Comparison of ENCODE assay signal across 36 cellular contexts in the genomic region with DNA sequence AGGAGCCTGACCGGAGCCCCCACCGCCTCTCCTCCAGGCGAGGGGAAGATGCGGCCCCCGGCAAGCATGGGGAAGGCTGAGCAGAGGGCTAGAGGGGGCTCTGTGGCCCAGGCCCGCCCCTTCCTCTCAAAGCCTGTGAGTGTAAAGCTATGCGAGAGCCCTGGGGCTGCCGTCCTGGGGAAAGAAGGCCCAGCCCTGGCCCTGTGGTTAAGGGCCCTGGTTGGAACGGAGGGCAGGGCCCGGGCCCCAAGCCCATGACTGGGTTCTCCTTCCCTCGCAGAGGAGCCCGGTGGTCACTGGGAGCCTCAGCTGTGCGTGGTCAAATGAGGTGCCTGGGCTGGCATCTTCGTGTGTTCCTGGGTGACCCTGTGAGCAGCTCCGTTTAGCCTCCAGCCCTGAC. TPM values are rescaled to one million over a fixed set of nuclear protein-coding genes. Genes with fewer than 3 reads are reported as not detected.
DNase-seq lines count a peak whose midpoint lies in the region; ATAC-seq and TF ChIP-seq lines count a peak whose summit lies in the region.
"Had no signal": no experiment of that assay in that cellular context is flagged by ENCODE, and none has a peak within 500 bp of the region (broad histone marks: within the 10 kb centered on the region; RNA-seq: fewer than 3 reads in every experiment).

No MANE protein-coding gene starts in this region.

- peaks cover 9% of the 10 kb centered on the region for H3K4me1 ChIP-seq in hepatocyte (ENCODE audit: insufficient read depth)
- no peaks in the 10 kb centered on the region for H3K4me1 ChIP-seq in left lung
- no peaks in the 10 kb centered on the region for H3K4me1 ChIP-seq in A673 (ENCODE audit: insufficient read depth, low read length, poor library complexity, severe bottlenecking)
- H3K4me1 ChIP-seq: A549, adrenal gland, body of pancreas, vagina had no signal

- BruUV-seq in A673 (replicated peaks; lab: Mats Ljungman, UMichigan), result no TSS peak

- no peaks in the 10 kb centered on the region for H3K9me3 Mint-ChIP-seq in stimulated activated naive CD8-positive, alpha-beta T cell treated with anti-CD3 and anti-CD28 coated beads, Interleukin-15, amount 100 ng/mL, for 72 hours
- H3K9me3 Mint-ChIP-seq: activated CD8-positive, alpha-beta T cell treated with anti-CD3 and anti-CD28 coated beads for 36 hours; activated naive CD4-positive, alpha-beta T cell treated with anti-CD3 and anti-CD28 coated beads, Interleukin-2, amount 10 ng/mL, durations not matched to agents 7 days and 5 days; central memory CD8-positive, alpha-beta T cell; stimulated activated naive CD8-positive, alpha-beta T cell treated with anti-CD3 and anti-CD28 coated beads, Interleukin-15, Interleukin-2, amounts not matched to agents 100 ng/mL and 50 ng/mL, for 24 hours had no signal

- H3K9me3 ChIP-seq in hepatocyte (ENCODE audit: low read depth), result no peaks in the 10 kb centered on the region
- H3K9me3 ChIP-seq in left lung, result no peaks in the 10 kb centered on the region
- H3K9me3 ChIP-seq in A673 (ENCODE audit: low read depth, low read length, poor library complexity, severe bottlenecking), result no peaks in the 10 kb centered on the region
- H3K9me3 ChIP-seq: A549, adrenal gland, body of pancreas, thyroid gland, vagina had no signal

- DNase-seq in NCI-H1105 treated with DMSO at 0.1 percent for 48 hours (lab: John Stamatoyannopoulos, UW) (peak; percentile 59), NCI-H1105 (lab: John Stamatoyannopoulos, UW) (no peak), hepatocyte (ENCODE audit: low spot score) (no peak), left lung (no peak), A673 (ENCODE audit: low spot score) (no peak), left lobe of liver (ENCODE audit: low spot score) (no peak)
- no peak for DNase-seq in stimulated activated naive CD8-positive, alpha-beta T cell treated with anti-CD3 and anti-CD28 coated beads, Interleukin-15, amount 100 ng/mL, for 72 hours
- DNase-seq in stimulated activated naive CD8-positive, alpha-beta T cell treated with anti-CD3 and anti-CD28 coated beads, Interleukin-15, Interleukin-2, amounts not matched to agents 100 U/mL and 50 U/mL, for 24 hours, result no peak
- DNase-seq: activated CD8-positive, alpha-beta memory T cell treated with anti-CD3 and anti-CD28 coated beads, Interleukin-2, amount 50 U/mL, for 48 hours; activated CD8-positive, alpha-beta T cell treated with anti-CD3 and anti-CD28 coated beads for 36 hours; activated naive CD4-positive, alpha-beta T cell treated with anti-CD3 and anti-CD28 coated beads, Interleukin-2, amount 10 ng/mL, durations not matched to agents 7 days and 5 days; adrenal gland; body of pancreas; Calu3; CD4-positive, CD25-positive, alpha-beta regulatory T cell; dermis blood vessel endothelial cell; foreskin fibroblast; IMR-90; NCI-H1048; NCI-H1930; NCI-H524 treated with DMSO at 0.1 percent for 48 hours; NK-92 treated with Interleukin-12 subunit alpha and Interleukin-12 subunit beta, amount 100 ng/mL, for 24 hours; Right ventricle myocardium superior; stimulated activated CD4-positive, alpha-beta T cell treated with anti-CD3 and anti-CD28 coated beads, Interleukin-2, amount 100 ng/mL, for 24 hours; thyroid gland had no signal

- no peak overlapping the region for H3K4me3 Mint-ChIP-seq in stimulated activated naive CD8-positive, alpha-beta T cell treated with anti-CD3 and anti-CD28 coated beads, Interleukin-15, amount 100 ng/mL, for 72 hours
- H3K4me3 Mint-ChIP-seq: activated CD8-positive, alpha-beta T cell treated with anti-CD3 and anti-CD28 coated beads for 36 hours; activated naive CD4-positive, alpha-beta T cell treated with anti-CD3 and anti-CD28 coated beads, Interleukin-2, amount 10 ng/mL, durations not matched to agents 7 days and 5 days; CD4-positive, CD25-positive, alpha-beta regulatory T cell; central memory CD8-positive, alpha-beta T cell; stimulated activated naive CD8-positive, alpha-beta T cell treated with anti-CD3 and anti-CD28 coated beads, Interleukin-15, Interleukin-2, amounts not matched to agents 100 ng/mL and 50 ng/mL, for 24 hours had no signal

- H3K36me3 ChIP-seq in hepatocyte (replicated peaks; ENCODE audit: insufficient read depth, low read depth) (no peaks in the 10 kb centered on the region), left lung (no peaks in the 10 kb centered on the region), A673 (ENCODE audit: insufficient read depth, low read length, poor library complexity, severe bottlenecking) (no peaks in the 10 kb centered on the region)
- H3K36me3 ChIP-seq: adrenal gland, thyroid gland, vagina had no signal

- peaks cover 15% of the 10 kb centered on the region for H3K27me3 ChIP-seq in hepatocyte
- peaks cover 0 to 29% of the 10 kb centered on the region in 2 donors for H3K27me3 ChIP-seq in left lung
- H3K27me3 ChIP-seq in A673 (replicated peaks; ENCODE audit: insufficient read depth, low read depth, low read length, poor library complexity), result no peaks in the 10 kb centered on the region
- H3K27me3 ChIP-seq: adrenal gland, body of pancreas, thyroid gland, vagina had no signal

- no peaks in the 10 kb centered on the region for H3K4me1 Mint-ChIP-seq in stimulated activated naive CD8-positive, alpha-beta T cell treated with anti-CD3 and anti-CD28 coated beads, Interleukin-15, amount 100 ng/mL, for 72 hours
- H3K4me1 Mint-ChIP-seq: activated naive CD4-positive, alpha-beta T cell treated with anti-CD3 and anti-CD28 coated beads, Interleukin-2, amount 10 ng/mL, durations not matched to agents 7 days and 5 days; CD4-positive, CD25-positive, alpha-beta regulatory T cell; central memory CD8-positive, alpha-beta T cell had no signal

- no peaks in the 10 kb centered on the region for H4K20me1 ChIP-seq in hepatocyte (ENCODE audit: insufficient read depth, poor library complexity, severe bottlenecking)

- H3K27ac Mint-ChIP-seq in stimulated activated naive CD8-positive, alpha-beta T cell treated with anti-CD3 and anti-CD28 coated beads, Interleukin-15, amount 100 ng/mL, for 72 hours, result no peak overlapping the region
- H3K27ac Mint-ChIP-seq: activated CD8-positive, alpha-beta T cell treated with anti-CD3 and anti-CD28 coated beads for 36 hours; activated naive CD4-positive, alpha-beta T cell treated with anti-CD3 and anti-CD28 coated beads, Interleukin-2, amount 10 ng/mL, durations not matched to agents 7 days and 5 days; CD4-positive, CD25-positive, alpha-beta regulatory T cell; stimulated activated naive CD8-positive, alpha-beta T cell treated with anti-CD3 and anti-CD28 coated beads, Interleukin-15, Interleukin-2, amounts not matched to agents 100 ng/mL and 50 ng/mL, for 24 hours had no signal

- ATAC-seq in stimulated activated naive CD8-positive, alpha-beta T cell treated with anti-CD3 and anti-CD28 coated beads, Interleukin-15, amount 100 ng/mL, for 72 hours, result peak; percentile 6
- no peak for ATAC-seq in stimulated activated naive CD8-positive, alpha-beta T cell treated with anti-CD3 and anti-CD28 coated beads, Interleukin-15, Interleukin-2, amounts not matched to agents 100 U/mL and 50 U/mL, for 24 hours
- ATAC-seq in left lung (no peak), left lobe of liver (no peak)
- ATAC-seq: A549; activated CD8-positive, alpha-beta T cell treated with anti-CD3 and anti-CD28 coated beads for 36 hours; body of pancreas; esophagus mucosa; Panc1; right cardiac atrium; SK-N-SH treated with all-trans-retinoic acid at 6 μM for 48 hours had no signal

- no peak overlapping the region for H3K4me3 ChIP-seq in hepatocyte
- no peak overlapping the region for H3K4me3 ChIP-seq in left lung
- H3K4me3 ChIP-seq in A673 (ENCODE audit: low read depth, low read length, poor library complexity, severe bottlenecking), result no peak overlapping the region
- H3K4me3 ChIP-seq: A549, adrenal gland, body of pancreas, thyroid gland, vagina had no signal

- intact Hi-C loops in left lung (cut with DNase I), result no loop called here
- intact Hi-C loops in A673 (cut with micrococcal nuclease; ENCODE audit: unreplicated experiment), result no loop called here

- H3K4me2 ChIP-seq in hepatocyte, result peak overlapping the region; percentile 42
- H3K4me2 ChIP-seq: A549 had no signal

- CTCF ChIA-PET in A673 (lab: Charles Lee), result no interaction called here

- H3K79me2 ChIP-seq in hepatocyte, result no peaks in the 10 kb centered on the region

- no peaks in the 10 kb centered on the region for H3K27me3 Mint-ChIP-seq in stimulated activated naive CD8-positive, alpha-beta T cell treated with anti-CD3 and anti-CD28 coated beads, Interleukin-15, amount 100 ng/mL, for 72 hours
- H3K27me3 Mint-ChIP-seq: activated CD8-positive, alpha-beta T cell treated with anti-CD3 and anti-CD28 coated beads for 36 hours; activated naive CD4-positive, alpha-beta T cell treated with anti-CD3 and anti-CD28 coated beads, Interleukin-2, amount 10 ng/mL, durations not matched to agents 7 days and 5 days; CD4-positive, CD25-positive, alpha-beta regulatory T cell had no signal

- no peak overlapping the region for H3K27ac ChIP-seq in hepatocyte
- H3K27ac ChIP-seq in left lung, result no peak overlapping the region
- H3K27ac ChIP-seq in A673 (ENCODE audit: low read depth, low read length, poor library complexity, severe bottlenecking), result no peak overlapping the region
- H3K27ac ChIP-seq: A549, adrenal gland, body of pancreas, thyroid gland, vagina had no signal

- H2AFZ ChIP-seq in hepatocyte, result no peak overlapping the region

- H3K9me2 ChIP-seq in hepatocyte (replicated peaks; ENCODE audit: insufficient read depth), result no peaks in the 10 kb centered on the region

- WGBS in hepatocyte (ENCODE audit: low lambda C conversion rate, missing lambda C conversion rate), result 69% methylated on average over 15 of the region's 15 CpGs

- TF ChIP-seq CTCF in hepatocyte (IDR thresholded peaks at IDR 0.05; ENCODE audit: poor library complexity), result no peak
- TF ChIP-seq CTCF in left lung (IDR thresholded peaks at IDR 0.05), result no peak
- no peak for TF ChIP-seq CTCF in A673 (conservative IDR thresholded peaks at IDR 0.05; ENCODE audit: low read depth, low read length)

- POLR2A ChIA-PET in A673 (lab: Charles Lee; ENCODE audit: low non-redundant PET), result no interaction called here

RNA-seq across cellular contexts. Expression of a gene that starts 55.9 kb away (rescaled TPM):
- 48.1 and 51.0 TPM in 2 replicates for total RNA-seq in hepatocyte
- polyA plus RNA-seq in hepatocyte, result 77.6 and 88.7 TPM in 2 replicates
- 1 to 10 TPM; 7.1 to 8.9 TPM for total RNA-seq in left lung
- 1.7 and 1.8 TPM in 2 replicates for total RNA-seq in A673 (2021)
- 0.68 TPM for total RNA-seq in left lobe of liver
- total RNA-seq: activated CD8-positive, alpha-beta T cell treated with anti-CD3 and anti-CD28 coated beads for 36 hours; CD4-positive, CD25-positive, alpha-beta regulatory T cell; dermis blood vessel endothelial cell; IMR-90; LHCN-M2; myocyte; T-helper 2 cell treated with Interferon-gamma antibody and Interleukin-4, amounts not matched to agents 100 ng/mL and 5 ng/mL, for 36 hours had no signal
- polyA plus RNA-seq: A549; CD4-positive, CD25-positive, alpha-beta regulatory T cell; IMR-90 had no signal
